In genomic region chr1:34824817-34825454, GRCh38 we compare ENCODE assay signal across 27 cellular contexts. TPM values are rescaled to one million over a fixed set of nuclear protein-coding genes. Genes with fewer than 3 reads are reported as not detected.
A peak's percentile ranks its signal among the peaks of the same experiment; 100 is the strongest.
DNase-seq lines count a peak whose midpoint lies in the region; ATAC-seq, FAIRE-seq and TF ChIP-seq lines count a peak whose summit lies in the region.
"Had no signal": no experiment of that assay in that cellular context is flagged by ENCODE, and none has a peak within 500 bp of the region (broad histone marks: within the 10 kb centered on the region; RNA-seq: fewer than 3 reads in every experiment).

No MANE protein-coding gene starts in this region.

- no peak for TF ChIP-seq POLR2A in IMR-90 (IDR thresholded peaks at IDR 0.05; ENCODE audit: low read depth, low read length)

- no peak overlapping the region for H3K14ac ChIP-seq in IMR-90 (replicated peaks; ENCODE audit: low read depth, low read length)

- H2BK20ac ChIP-seq in IMR-90 (ENCODE audit: low read depth, low read length) = no peak overlapping the region

- ATAC-seq in IMR-90 (ENCODE audit: low read depth) = no peak
- ATAC-seq in left colon = peak; percentile 24
- ATAC-seq: activated CD8-positive, alpha-beta T cell treated with anti-CD3 and anti-CD28 coated beads for 36 hours; GM12878 had no signal

- no peak overlapping the region for H2BK15ac ChIP-seq in IMR-90 (ENCODE audit: low read depth, low read length)

- H3K79me2 ChIP-seq in mammary epithelial cell (ENCODE audit: insufficient read depth, low read length) = no peaks in the 10 kb centered on the region

- H3K36me3 ChIP-seq in IMR-90 (ENCODE audit: control insufficient read depth, insufficient read depth, low read length) (no peaks in the 10 kb centered on the region), mammary epithelial cell (ENCODE audit: insufficient read depth, low read length) (no peaks in the 10 kb centered on the region)
- H3K36me3 ChIP-seq: breast epithelium, upper lobe of left lung had no signal

- no peak overlapping the region for H3K4ac ChIP-seq in IMR-90 (ENCODE audit: low read depth, low read length)

- no peak overlapping the region for H3K4me2 ChIP-seq in IMR-90 (ENCODE audit: low read depth, low read length)
- no peak overlapping the region for H3K4me2 ChIP-seq in mammary epithelial cell (ENCODE audit: insufficient read depth, low read depth, low read length)
- H3K4me2 ChIP-seq: smooth muscle cell had no signal

- no peak overlapping the region for H2AK5ac ChIP-seq in IMR-90 (ENCODE audit: low read depth, low read length)

- H3K9me1 ChIP-seq in IMR-90 (ENCODE audit: insufficient read depth, low read length) = no peaks in the 10 kb centered on the region

- no peaks in the 10 kb centered on the region for H3K79me1 ChIP-seq in IMR-90 (ENCODE audit: low read depth in 1 of 2, low read length in 2 of 2)

- H3K56ac ChIP-seq in IMR-90 (ENCODE audit: extremely low read depth, insufficient read depth, low read length) = no peak overlapping the region

- no TSS peak for BruUV-seq in IMR-90 (replicated peaks; lab: Mats Ljungman, UMichigan)
- BruUV-seq in mammary epithelial cell (replicated peaks; lab: Mats Ljungman, UMichigan) = no TSS peak

- TF ChIP-seq RAD21 in IMR-90 (IDR thresholded peaks at IDR 0.05; ENCODE audit: low read length) = no peak

- H3K9ac ChIP-seq in IMR-90 (ENCODE audit: low read depth, low read length) (no peak overlapping the region), mammary epithelial cell (ENCODE audit: insufficient read depth, low read length) (no peak overlapping the region)

- no peak overlapping the region for H2AK9ac ChIP-seq in IMR-90 (replicated peaks; ENCODE audit: low read depth, low read length, poor library complexity)

- no peak for FAIRE-seq in GM19239 (lab: Jason Lieb, UNC)
- FAIRE-seq: GM12878 had no signal

- POLR2A ChIA-PET in IMR-90 (lab: Charles Lee; ENCODE audit: unreplicated experiment) = no interaction called here

- H4K5ac ChIP-seq in IMR-90 (ENCODE audit: low read depth, low read length) = no peak overlapping the region

- no peak overlapping the region for H2BK120ac ChIP-seq in IMR-90 (ENCODE audit: low read depth, low read length)

- DNase-seq in IMR-90 (no peak), ecto neural progenitor cell (ENCODE audit: low spot score) (peak; percentile 24), left colon (no peak), posterior vena cava (ENCODE audit: low spot score) (peak; percentile 64), kidney glomerular epithelial cell (lab: John Stamatoyannopoulos, UW) (no peak), HK-2 (ENCODE audit: unreplicated experiment) (no peak), mammary epithelial cell (no peak), GM19239 (ENCODE audit: insufficient read length, low spot score) (no peak)
- DNase-seq: activated CD4-positive, CD25-positive, alpha-beta regulatory T cell; activated CD8-positive, alpha-beta T cell treated with anti-CD3 and anti-CD28 coated beads for 36 hours; C1 segment of cervical spinal cord; DND-41; foreskin melanocyte; islet precursor cell; NCI-H1048; NCI-H187; nephron progenitor cell; RPMI8226; stimulated activated CD4-positive, alpha-beta T cell treated with anti-CD3 and anti-CD28 coated beads, Interleukin-4, amount 100 ng/mL, for 1 hour had no signal

- TF ChIP-seq CTCF in IMR-90 (conservative IDR thresholded peaks at IDR 0.05; ENCODE audit: low read depth, low read length) = no peak
- no peak for TF ChIP-seq CTCF in mammary epithelial cell (conservative IDR thresholded peaks at IDR 0.05 in 1 of 2, IDR thresholded peaks at IDR 0.05 in 1 of 2; ENCODE audit: extremely low read depth in 1 of 2, insufficient read depth in 1 of 2, low read depth in 1 of 2, low read length in 2 of 2)

- H3K27ac ChIP-seq in IMR-90 (ENCODE audit: insufficient read depth, low read length) = no peak overlapping the region
- H3K27ac ChIP-seq in mammary epithelial cell (ENCODE audit: insufficient read depth, low read depth, low read length) = no peak overlapping the region

- no peaks in the 10 kb centered on the region for H3K4me1 ChIP-seq in IMR-90 (ENCODE audit: control insufficient read depth, insufficient read depth, low read length)
- H3K4me1 ChIP-seq in mammary epithelial cell (ENCODE audit: insufficient read depth, low read length) = no peaks in the 10 kb centered on the region

- intact Hi-C loops in IMR-90 (cut with micrococcal nuclease) (no loop called here), left colon (cut with DNase I, micrococcal nuclease) (no loop called here), posterior vena cava (cut with DNase I) (no loop called here), mammary epithelial cell (cut with micrococcal nuclease) (no loop called here)

- H2BK5ac ChIP-seq in IMR-90 (ENCODE audit: low read depth, low read length, poor library complexity, severe bottlenecking) = no peak overlapping the region

- H3K27me3 ChIP-seq in IMR-90 (ENCODE audit: control insufficient read depth, insufficient read depth, low read length) (no peaks in the 10 kb centered on the region), mammary epithelial cell (ENCODE audit: insufficient read depth, low read length) (no peaks in the 10 kb centered on the region)
- H3K27me3 ChIP-seq: breast epithelium, upper lobe of left lung had no signal

- in situ Hi-C loops in IMR-90 (cut with MboI; ENCODE audit: low sequenced_read_pairs) (no loop called here), mammary epithelial cell (cut with MboI; ENCODE audit: low sequenced_read_pairs in 2 of 2) (no loop called here)

- H3K9me3 ChIP-seq in IMR-90 (ENCODE audit: control insufficient read depth, insufficient read depth, low read length) (no peaks in the 10 kb centered on the region), mammary epithelial cell (replicated peaks; ENCODE audit: insufficient read depth, low read length) (no peaks in the 10 kb centered on the region)
- H3K9me3 ChIP-seq: upper lobe of left lung had no signal

- H3K23ac ChIP-seq in IMR-90 (ENCODE audit: low read depth, low read length) = no peak overlapping the region

- CTCF ChIA-PET in IMR-90 (lab: Yijun Ruan, JAX) = no interaction called here
- CTCF ChIA-PET in mammary epithelial cell (lab: Charles Lee; ENCODE audit: low non-redundant PET) = no interaction called here

- H4K91ac ChIP-seq in IMR-90 (ENCODE audit: insufficient read depth, low read depth, low read length) = no peak overlapping the region

- H4K8ac ChIP-seq in IMR-90 (ENCODE audit: low read depth in 2 of 2, low read length in 2 of 2) = no peak overlapping the region

- H4K20me1 ChIP-seq in IMR-90 (ENCODE audit: insufficient read depth, low read length) = no peaks in the 10 kb centered on the region
- H4K20me1 ChIP-seq in mammary epithelial cell (ENCODE audit: insufficient read depth, low read length) = no peaks in the 10 kb centered on the region

- H2AFZ ChIP-seq in IMR-90 (replicated peaks; ENCODE audit: low read length, poor library complexity) = peak overlapping the region; percentile 14
- H2AFZ ChIP-seq in mammary epithelial cell (ENCODE audit: low read depth, low read length) = no peak overlapping the region

- dilution Hi-C loops in IMR-90 (cut with HindIII; ENCODE audit: low sequenced_read_pairs, unreplicated experiment) (no loop called here), mammary epithelial cell (cut with HindIII; ENCODE audit: low sequenced_read_pairs) (no loop called here)

- no peak overlapping the region for H3K18ac ChIP-seq in IMR-90 (ENCODE audit: low read depth, low read length)

- 86% methylated on average over 1 of the region's 3 CpGs; no CpG with 5 or more reads in 1 of the 2 experiments for WGBS in IMR-90 (ENCODE audit: extremely low coverage in 2 of 2, insufficient read length in 1 of 2), 2 experiments
- 75% methylated on average over 3 of the region's 3 CpGs for WGBS in mammary epithelial cell (ENCODE audit: low coverage, missing lambda C conversion rate)

- H3K4me3 ChIP-seq in IMR-90 (ENCODE audit: insufficient read depth, low read depth, low read length) (no peak overlapping the region), mammary epithelial cell (replicated peaks in 1 of 3; ENCODE audit: insufficient read depth in 1 of 3, low read depth in 2 of 3, low read length in 3 of 3) (no peak overlapping the region)
- H3K4me3 ChIP-seq: breast epithelium, GM12878, smooth muscle cell had no signal

TF ChIP-seq in IMR-90, 13 proteins besides CTCF, POLR2A, EP300 and RAD21 (continues in another document):
- TF ChIP-seq BHLHE40 (IDR thresholded peaks at IDR 0.05; ENCODE audit: low read depth, low read length) (no peak), NFE2L2 (IDR thresholded peaks at IDR 0.05; ENCODE audit: low read depth, low read length) (no peak), FOS (IDR thresholded peaks at IDR 0.05; ENCODE audit: low read depth, low read length) (no peak), CEBPB (IDR thresholded peaks at IDR 0.05; ENCODE audit: low read depth, low read length) (no peak), MAFK (IDR thresholded peaks at IDR 0.05; ENCODE audit: low read depth, low read length) (no peak), CHD1 (IDR thresholded peaks at IDR 0.05; ENCODE audit: low read depth, low read length) (no peak)

RNA-seq across cellular contexts. Expression of gene GJA4, which starts 32.1 kb away (rescaled TPM):
- total RNA-seq in IMR-90 (2012; rRNA removed) = not detected in 2 replicates
- polyA plus RNA-seq in IMR-90 (2012; rRNA removed) = not detected in 2 replicates
- polyA plus RNA-seq in IMR-90 (2012; cell fraction: cytosol; rRNA removed) = not detected in 2 replicates
- not detected in 2 replicates for polyA plus RNA-seq in IMR-90 (2012; cell fraction: nucleus; rRNA removed; ENCODE audit: low replicate concordance)
- 1 to 10 TPM; 1.5 to 2.3 TPM for total RNA-seq in left colon
- 10 to 100 TPM; 21.8 to 26.8 TPM for total RNA-seq in posterior vena cava
- total RNA-seq in mammary epithelial cell = not detected
- 0.07 TPM for polyA plus RNA-seq in mammary epithelial cell
- not detected for polyA minus RNA-seq in mammary epithelial cell
- total RNA-seq: activated CD8-positive, alpha-beta T cell treated with anti-CD3 and anti-CD28 coated beads for 36 hours; epithelial cell of proximal tubule; LHCN-M2; smooth muscle cell had no signal
- polyA plus RNA-seq: AG04450, smooth muscle cell had no signal

RNA-seq across cellular contexts. Expression of gene SMIM12, which starts 34.6 kb away (rescaled TPM):
- 31.9 and 36.4 TPM in 2 replicates for total RNA-seq in IMR-90 (2012; rRNA removed)
- polyA plus RNA-seq in IMR-90 (2012; rRNA removed) = 39.8 and 44.4 TPM in 2 replicates
- polyA plus RNA-seq in IMR-90 (2012; cell fraction: cytosol; rRNA removed) = 31.4 and 39.9 TPM in 2 replicates
- polyA plus RNA-seq in IMR-90 (2012; cell fraction: nucleus; rRNA removed; ENCODE audit: low replicate concordance) = 13.7 and 21.5 TPM in 2 replicates
- total RNA-seq in left colon = 10 to 100 TPM; 58.8 to 59.4 TPM
- 10 to 100 TPM; 52.3 to 57.5 TPM for total RNA-seq in posterior vena cava
- total RNA-seq in mammary epithelial cell = 10 to 100 TPM; 46.7 to 54.5 TPM
- 74.9 TPM for polyA plus RNA-seq in mammary epithelial cell
- polyA minus RNA-seq in mammary epithelial cell = 114 TPM

RNA-seq across cellular contexts. Expression of gene GJB3, which starts 43.9 kb away (rescaled TPM):
- not detected in 2 replicates for total RNA-seq in IMR-90 (2012; rRNA removed)
- not detected in 2 replicates for polyA plus RNA-seq in IMR-90 (2012; rRNA removed)
- polyA plus RNA-seq in IMR-90 (2012; cell fraction: cytosol; rRNA removed) = not detected in 2 replicates
- not detected in 2 replicates for polyA plus RNA-seq in IMR-90 (2012; cell fraction: nucleus; rRNA removed; ENCODE audit: low replicate concordance)
- total RNA-seq in left colon = 10 to 100 TPM in 1 of 2 donors, 1 to 10 TPM in 1; 6.7 to 11.0 TPM
- total RNA-seq in posterior vena cava = not detected
- 100 to 1,000 TPM in 1 of 2 donors, 10 to 100 TPM in 1; 24.8 to 188 TPM for total RNA-seq in mammary epithelial cell
- 232 TPM for polyA plus RNA-seq in mammary epithelial cell
- polyA minus RNA-seq in mammary epithelial cell = 157 TPM
- total RNA-seq: activated CD8-positive, alpha-beta T cell treated with anti-CD3 and anti-CD28 coated beads for 36 hours; GM12878; LHCN-M2; mesenteric fat pad had no signal
- polyA plus RNA-seq: AG04450, GM12878 had no signal

Comparison
In these comparisons a context has a peak if more than half of its experiments do, and no peak if none do; other contexts are left out.
1. DNase-seq: peak in ecto neural progenitor cell (single experiment) and posterior vena cava (single experiment); none in IMR-90 (single experiment), left colon (0 of 2), kidney glomerular epithelial cell (single experiment), HK-2 (single experiment), mammary epithelial cell (single experiment) and GM19239 (single experiment).
2. RNA of gene GJA4, which starts 32.1 kb away (total RNA-seq): 21.8 to 26.8 TPM in posterior vena cava; 1.5 to 2.3 TPM in left colon, not detected in mammary epithelial cell and not detected in IMR-90; every median in the first group is over 4 times any median in the second.